1 cellular context compared by ENCODE assay signal in genomic region chr4:15336410-15337184, GRCh38.
TF ChIP-seq lines count a peak whose summit lies in the region.

No MANE protein-coding gene starts in this region.

TF ChIP-seq in IMR-90, 13 proteins besides CTCF, POLR2A, EP300 and RAD21:
- TF ChIP-seq, protein P1, sequence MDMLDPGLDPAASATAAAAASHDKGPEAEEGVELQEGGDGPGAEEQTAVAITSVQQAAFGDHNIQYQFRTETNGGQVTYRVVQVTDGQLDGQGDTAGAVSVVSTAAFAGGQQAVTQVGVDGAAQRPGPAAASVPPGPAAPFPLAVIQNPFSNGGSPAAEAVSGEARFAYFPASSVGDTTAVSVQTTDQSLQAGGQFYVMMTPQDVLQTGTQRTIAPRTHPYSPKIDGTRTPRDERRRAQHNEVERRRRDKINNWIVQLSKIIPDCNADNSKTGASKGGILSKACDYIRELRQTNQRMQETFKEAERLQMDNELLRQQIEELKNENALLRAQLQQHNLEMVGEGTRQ (IDR thresholded peaks at IDR 0.05; ENCODE audit: low read depth, low read length) = no peak; the same call in 1 of the 2 replicates
- TF ChIP-seq MXI1 (IDR thresholded peaks at IDR 0.05; ENCODE audit: borderline replicate concordance, low read depth, low read length) (no peak), BHLHE40 (IDR thresholded peaks at IDR 0.05; ENCODE audit: low read depth, low read length) (no peak), CHD1 (IDR thresholded peaks at IDR 0.05; ENCODE audit: low read depth, low read length) (no peak), FOS (IDR thresholded peaks at IDR 0.05; ENCODE audit: low read depth, low read length) (no peak), MAZ (IDR thresholded peaks at IDR 0.05; ENCODE audit: borderline replicate concordance, low read depth, low read length) (no peak)
